ENCODE assay signal across 14 cellular contexts in the genomic region with DNA sequence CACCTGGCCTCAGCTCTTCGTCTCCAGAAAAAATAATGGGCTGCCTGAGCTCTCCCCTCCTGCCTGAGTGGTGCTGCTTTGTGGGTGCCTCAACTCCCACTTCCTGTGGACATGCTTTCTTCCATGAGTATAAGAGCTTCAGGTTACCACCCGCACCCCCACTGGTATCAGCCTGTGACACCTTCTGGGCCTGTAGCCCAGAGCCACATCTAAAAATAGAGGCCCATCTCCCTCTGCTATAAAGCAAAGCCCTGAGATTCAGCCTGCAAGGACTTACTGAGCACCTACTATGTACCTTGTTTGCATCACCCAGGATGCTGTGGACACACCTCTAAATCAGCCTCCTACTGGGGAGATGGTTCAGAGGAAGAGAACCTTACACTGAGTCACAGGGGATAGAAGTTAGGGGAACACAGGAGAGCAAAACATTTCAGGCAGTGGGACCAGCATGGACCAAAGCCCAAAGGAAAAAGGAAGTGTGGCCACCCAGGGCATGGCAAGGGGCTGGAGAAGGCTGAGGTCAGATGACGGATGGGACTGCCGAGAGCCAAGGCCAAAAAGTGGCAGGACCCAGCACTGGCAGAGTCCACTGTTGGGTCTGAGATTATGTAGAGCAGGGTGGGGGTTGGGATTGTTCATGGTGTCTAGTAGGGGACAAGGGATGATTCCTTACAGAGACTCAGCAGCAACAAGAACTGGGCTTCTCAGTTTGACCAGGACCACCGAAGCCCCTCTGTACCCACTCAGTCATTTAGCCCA.
DNase-seq lines count a peak whose midpoint lies in the region; ATAC-seq, FAIRE-seq and TF ChIP-seq lines count a peak whose summit lies in the region.
"Had no signal": no experiment of that assay in that cellular context is flagged by ENCODE, and none has a peak within 500 bp of the region (broad histone marks: within the 10 kb centered on the region; RNA-seq: fewer than 3 reads in every experiment).

No MANE protein-coding gene starts in this region.

- H3K79me1 ChIP-seq in mesenchymal stem cell (replicated peaks; ENCODE audit: low read length, poor library complexity, severe bottlenecking): no peaks in the 10 kb centered on the region

- H3K36me3 Mint-ChIP-seq in activated naive CD4-positive, alpha-beta T cell treated with anti-CD3 and anti-CD28 coated beads, Interleukin-2, amount 50 U/mL, for 24 hours: peaks cover 2% of the 10 kb centered on the region
- peaks cover 2% of the 10 kb centered on the region for H3K36me3 Mint-ChIP-seq in central memory CD8-positive, alpha-beta T cell (ENCODE audit: insufficient read depth)
- no peaks in the 10 kb centered on the region for H3K36me3 Mint-ChIP-seq in osteocyte (ENCODE audit: unreplicated experiment)

- peak overlapping the region; percentile 55 for H4K91ac ChIP-seq in mesenchymal stem cell (ENCODE audit: low read length)

- no peak overlapping the region for H3K9ac ChIP-seq in mesenchymal stem cell (ENCODE audit: low read length)

- no peak overlapping the region for H3K23ac ChIP-seq in mesenchymal stem cell (ENCODE audit: low read length in 2 of 2)

- peak overlapping the region; percentile 40 to 80 for H3K18ac ChIP-seq in mesenchymal stem cell (ENCODE audit: low read depth in 1 of 2, low read length in 2 of 2)

- H3K4me1 Mint-ChIP-seq in activated naive CD4-positive, alpha-beta T cell treated with anti-CD3 and anti-CD28 coated beads, Interleukin-2, amount 50 U/mL, for 24 hours: peaks cover 57% of the 10 kb centered on the region
- H3K4me1 Mint-ChIP-seq in central memory CD8-positive, alpha-beta T cell: peaks cover 16% of the 10 kb centered on the region
- peaks cover 25% of the 10 kb centered on the region for H3K4me1 Mint-ChIP-seq in osteocyte (ENCODE audit: unreplicated experiment)

- H4K8ac ChIP-seq in mesenchymal stem cell (ENCODE audit: low read length): peak overlapping the region; percentile 35

- FAIRE-seq in GM19239 (lab: Jason Lieb, UNC): no peak

- H3K9me3 ChIP-seq in mesenchymal stem cell (ENCODE audit: control insufficient read depth, low read length): no peaks in the 10 kb centered on the region
- H3K9me3 ChIP-seq: thyroid gland had no signal

- peak overlapping the region; percentile 46 to 78 for H2BK12ac ChIP-seq in mesenchymal stem cell (ENCODE audit: low read length in 2 of 2)

- H3K9me3 Mint-ChIP-seq in activated naive CD4-positive, alpha-beta T cell treated with anti-CD3 and anti-CD28 coated beads, Interleukin-2, amount 50 U/mL, for 24 hours: peaks cover 5% of the 10 kb centered on the region
- H3K9me3 Mint-ChIP-seq in central memory CD8-positive, alpha-beta T cell: no peaks in the 10 kb centered on the region
- H3K9me3 Mint-ChIP-seq in osteocyte (ENCODE audit: unreplicated experiment): no peaks in the 10 kb centered on the region
- H3K9me3 Mint-ChIP-seq: nephron progenitor cell had no signal

- H3K27ac Mint-ChIP-seq in activated naive CD4-positive, alpha-beta T cell treated with anti-CD3 and anti-CD28 coated beads, Interleukin-2, amount 50 U/mL, for 24 hours: peak overlapping the region; percentile 92
- peak overlapping the region; percentile 61 for H3K27ac Mint-ChIP-seq in central memory CD8-positive, alpha-beta T cell (ENCODE audit: low read depth)
- H3K27ac Mint-ChIP-seq in osteocyte (ENCODE audit: unreplicated experiment): no peak overlapping the region
- H3K27ac Mint-ChIP-seq: B cell, nephron progenitor cell had no signal

- 95% methylated on average over 5 of the region's 5 CpGs for WGBS in mesenchymal stem cell
- WGBS in urinary bladder: 83% methylated on average over 5 of the region's 5 CpGs

- H3K4me1 ChIP-seq in mesenchymal stem cell (ENCODE audit: control insufficient read depth, insufficient read depth, low read depth, low read length) (peaks cover 10% of the 10 kb centered on the region), urinary bladder (ENCODE audit: insufficient read depth) (no peaks in the 10 kb centered on the region)

- no peak for ATAC-seq in central memory CD8-positive, alpha-beta T cell (replicated peaks; ENCODE audit: extremely low read depth, poor library complexity, severe bottlenecking)
- no peak for ATAC-seq in HG03460 (IDR thresholded peaks at IDR 0.05; ENCODE audit: unreplicated experiment)

- TF ChIP-seq CTCF in osteocyte (IDR thresholded peaks at IDR 0.05): no peak

- H2BK120ac ChIP-seq in mesenchymal stem cell (ENCODE audit: low read depth, low read length): no peak overlapping the region

- H3K36me3 ChIP-seq in mesenchymal stem cell (ENCODE audit: control insufficient read depth in 1 of 2, insufficient read depth in 2 of 2, low read depth in 1 of 2, low read length in 2 of 2): no peaks in the 10 kb centered on the region
- H3K36me3 ChIP-seq in urinary bladder (ENCODE audit: insufficient read depth): no peaks in the 10 kb centered on the region
- H3K36me3 ChIP-seq: thyroid gland had no signal

- H3K27ac ChIP-seq in mesenchymal stem cell (ENCODE audit: low read length, poor library complexity, severe bottlenecking): no peak overlapping the region
- H3K27ac ChIP-seq in urinary bladder (ENCODE audit: low read depth): peak overlapping the region; percentile 69

- H2AK5ac ChIP-seq in mesenchymal stem cell (ENCODE audit: low read length, severe bottlenecking): no peak overlapping the region

- no peaks in the 10 kb centered on the region for H3K27me3 ChIP-seq in mesenchymal stem cell (ENCODE audit: control insufficient read depth in 1 of 2, insufficient read depth in 1 of 2, low read length in 2 of 2)
- H3K27me3 ChIP-seq: thyroid gland had no signal

- no peak overlapping the region for H2AFZ ChIP-seq in mesenchymal stem cell (ENCODE audit: low read depth, low read length)

- peak overlapping the region in 1 of 2 experiments; percentile 14 for H3K4ac ChIP-seq in mesenchymal stem cell (ENCODE audit: low read depth in 1 of 2, low read length in 2 of 2)

- H3K4me2 ChIP-seq in mesenchymal stem cell (ENCODE audit: low read length, poor library complexity, severe bottlenecking): no peak overlapping the region

- H3K4me3 ChIP-seq in mesenchymal stem cell (ENCODE audit: insufficient read depth in 1 of 2, low read depth in 1 of 2, low read length in 2 of 2) (no peak overlapping the region), urinary bladder (ENCODE audit: low read depth, low read length) (no peak overlapping the region)
- H3K4me3 ChIP-seq: thyroid gland had no signal

- no peak for DNase-seq in activated naive CD4-positive, alpha-beta T cell treated with anti-CD3 and anti-CD28 coated beads, Interleukin-2, amount 50 U/mL, for 16 hours
- DNase-seq in central memory CD8-positive, alpha-beta T cell (ENCODE audit: low spot score in 2 of 2): no peak
- DNase-seq in mesenchymal stem cell: no peak
- DNase-seq in GM19239 (ENCODE audit: insufficient read length, low spot score): no peak
- DNase-seq in osteocyte (ENCODE audit: extremely low spot score, unreplicated experiment): no peak
- DNase-seq: effector memory CD4-positive, alpha-beta T cell; NCI-H1105; nephron progenitor cell; stimulated activated CD4-positive, alpha-beta T cell treated with anti-CD3 and anti-CD28 coated beads, Interleukin-2, amount 100 ng/mL, for 48 hours; thyroid gland had no signal

- no peaks in the 10 kb centered on the region for H3K27me3 Mint-ChIP-seq in activated naive CD4-positive, alpha-beta T cell treated with anti-CD3 and anti-CD28 coated beads, Interleukin-2, amount 50 U/mL, for 24 hours
- H3K27me3 Mint-ChIP-seq in central memory CD8-positive, alpha-beta T cell: no peaks in the 10 kb centered on the region
- no peaks in the 10 kb centered on the region for H3K27me3 Mint-ChIP-seq in osteocyte (ENCODE audit: unreplicated experiment)
- H3K27me3 Mint-ChIP-seq: B cell had no signal

- H3K4me3 Mint-ChIP-seq in activated naive CD4-positive, alpha-beta T cell treated with anti-CD3 and anti-CD28 coated beads, Interleukin-2, amount 50 U/mL, for 24 hours: no peak overlapping the region
- H3K4me3 Mint-ChIP-seq in central memory CD8-positive, alpha-beta T cell: no peak overlapping the region
- H3K4me3 Mint-ChIP-seq in osteocyte (ENCODE audit: unreplicated experiment): no peak overlapping the region
- H3K4me3 Mint-ChIP-seq: B cell, nephron progenitor cell had no signal

- no peak overlapping the region for H3K14ac ChIP-seq in mesenchymal stem cell (ENCODE audit: low read length in 2 of 2)

- peak overlapping the region; percentile 15 for H2BK15ac ChIP-seq in mesenchymal stem cell (ENCODE audit: low read depth, poor library complexity, severe bottlenecking)

- H2BK5ac ChIP-seq in mesenchymal stem cell (ENCODE audit: low read depth, low read length, poor library complexity, severe bottlenecking): no peak overlapping the region
